Comparison of ENCODE assay signal across 8 cellular contexts in the genomic region with DNA sequence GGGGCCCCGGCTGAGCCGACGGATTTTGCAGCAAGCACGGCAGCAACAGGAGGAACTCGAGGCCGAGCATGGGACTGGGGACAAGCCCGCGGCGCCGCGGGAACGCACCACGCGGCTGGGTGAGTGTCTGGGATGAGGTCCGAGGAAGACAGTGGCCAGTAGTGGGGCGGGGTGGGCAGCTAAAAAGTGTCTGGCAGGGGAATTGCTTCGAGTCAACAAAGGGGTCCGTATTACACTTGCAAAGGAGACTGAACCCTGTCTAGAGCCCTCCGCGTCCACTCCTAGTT. TPM values are rescaled to one million over a fixed set of nuclear protein-coding genes. Genes with fewer than 3 reads are reported as not detected.
A peak's percentile ranks its signal among the peaks of the same experiment; 100 is the strongest.
DNase-seq lines count a peak whose midpoint lies in the region; ATAC-seq and TF ChIP-seq lines count a peak whose summit lies in the region.

No MANE protein-coding gene starts in this region.

- H3K27me3 ChIP-seq in hepatocyte (no peaks in the 10 kb centered on the region), spleen (replicated peaks in 1 of 7) (no peaks in the 10 kb centered on the region)

- WGBS in hepatocyte (ENCODE audit: low lambda C conversion rate, missing lambda C conversion rate): under 1% methylated on average over 19 of the region's 20 CpGs
- WGBS in spleen, 5 donors: 0 to 1% (median 0%) methylated on average over 20 of the region's 20 CpGs

- peaks cover 82% of the 10 kb centered on the region for H3K79me2 ChIP-seq in hepatocyte

- CTCF ChIA-PET in activated CD8-positive, alpha-beta T cell treated with anti-CD3 and anti-CD28 coated beads for 36 hours (lab: Charles Lee): interaction anchor here (0.8 to 6.0 kb wide), 26 partner anchors 9 to 293 kb away, joined by 3 to 119 read pairs (median 6); a partner anchor contains a TSS

- peak overlapping the region; percentile 57 for H2AFZ ChIP-seq in hepatocyte

- H4K20me1 ChIP-seq in hepatocyte (ENCODE audit: insufficient read depth, poor library complexity, severe bottlenecking): no peaks in the 10 kb centered on the region

- POLR2A ChIA-PET in activated CD8-positive, alpha-beta T cell treated with anti-CD3 and anti-CD28 coated beads for 36 hours (lab: Charles Lee): interaction anchor here (0.7 to 3.7 kb wide), 16 partner anchors 8 to 137 kb away, joined by 3 to 22 read pairs (median 8); a partner anchor contains a TSS

- H3K36me3 ChIP-seq in hepatocyte (replicated peaks; ENCODE audit: insufficient read depth, low read depth) (no peaks in the 10 kb centered on the region), spleen (peaks cover 0 to 31% (median 6%) of the 10 kb centered on the region in 6 donors)

- peaks cover 20% of the 10 kb centered on the region for H3K4me1 ChIP-seq in hepatocyte (ENCODE audit: insufficient read depth)
- peaks cover 25 to 83% (median 49%) of the 10 kb centered on the region in 6 donors for H3K4me1 ChIP-seq in spleen

- peak overlapping the region; percentile 47 for H3K4me3 ChIP-seq in hepatocyte
- peak overlapping the region; percentile 60 to 89 (median 81) for H3K4me3 ChIP-seq in spleen

- H3K9me3 ChIP-seq in hepatocyte (ENCODE audit: low read depth): no peaks in the 10 kb centered on the region
- no peaks in the 10 kb centered on the region for H3K9me3 ChIP-seq in spleen

- no peak for TF ChIP-seq POLR2A in spleen (IDR thresholded peaks at IDR 0.05)

- DNase-seq in COLO668 (lab: John Stamatoyannopoulos, UW; ENCODE audit: unreplicated experiment): peak; percentile 31
- peak; percentile 20 for DNase-seq in activated CD8-positive, alpha-beta T cell treated with anti-CD3 and anti-CD28 coated beads for 36 hours
- no peak for DNase-seq in hepatocyte (ENCODE audit: low spot score)
- no peak for DNase-seq in spleen
- DNase-seq in cerebellum (ENCODE audit: low spot score): no peak
- no peak for DNase-seq in dermis blood vessel endothelial cell

- no peaks in the 10 kb centered on the region for H3K9me3 Mint-ChIP-seq in activated CD8-positive, alpha-beta T cell treated with anti-CD3 and anti-CD28 coated beads for 36 hours

- peak overlapping the region; percentile 93 for H3K4me3 Mint-ChIP-seq in activated CD8-positive, alpha-beta T cell treated with anti-CD3 and anti-CD28 coated beads for 36 hours

- ATAC-seq in HG02943 (IDR thresholded peaks at IDR 0.05; ENCODE audit: low read depth, unreplicated experiment) (peak; percentile 6), GM21447 (IDR thresholded peaks at IDR 0.05; ENCODE audit: unreplicated experiment) (no peak)
- ATAC-seq in activated CD8-positive, alpha-beta T cell treated with anti-CD3 and anti-CD28 coated beads for 36 hours: no peak

- H3K4me2 ChIP-seq in hepatocyte: peak overlapping the region; percentile 91

- H3K4me1 Mint-ChIP-seq in activated CD8-positive, alpha-beta T cell treated with anti-CD3 and anti-CD28 coated beads for 36 hours (ENCODE audit: low read depth): peaks cover 48% of the 10 kb centered on the region

- peak overlapping the region; percentile 99 for H3K27ac Mint-ChIP-seq in activated CD8-positive, alpha-beta T cell treated with anti-CD3 and anti-CD28 coated beads for 36 hours

- intact Hi-C loops in activated CD8-positive, alpha-beta T cell treated with anti-CD3 and anti-CD28 coated beads for 36 hours (cut with micrococcal nuclease): loop anchor here (5.0 to 10.0 kb wide), 3 partner anchors 121 to 293 kb away; a partner anchor contains a TSS
- intact Hi-C loops in spleen (cut with DNase I; ENCODE audit: low total_unique reads): no loop called here

- H3K9me2 ChIP-seq in hepatocyte (replicated peaks; ENCODE audit: insufficient read depth): no peaks in the 10 kb centered on the region

- peaks cover 38% of the 10 kb centered on the region for H3K36me3 Mint-ChIP-seq in activated CD8-positive, alpha-beta T cell treated with anti-CD3 and anti-CD28 coated beads for 36 hours (ENCODE audit: low read depth)

- TF ChIP-seq CTCF in activated CD8-positive, alpha-beta T cell treated with anti-CD3 and anti-CD28 coated beads for 36 hours (IDR thresholded peaks at IDR 0.05): no peak
- TF ChIP-seq CTCF in hepatocyte (IDR thresholded peaks at IDR 0.05; ENCODE audit: poor library complexity) (no peak), spleen (IDR thresholded peaks at IDR 0.05 in 8 of 11, conservative IDR thresholded peaks at IDR 0.05 in 3 of 11) (no peak)

- H3K27ac ChIP-seq in hepatocyte (peak overlapping the region; percentile 97), spleen (peak overlapping the region; percentile 93 to 100 (median 98))

- H3K27me3 Mint-ChIP-seq in activated CD8-positive, alpha-beta T cell treated with anti-CD3 and anti-CD28 coated beads for 36 hours: no peaks in the 10 kb centered on the region

RNA-seq across cellular contexts. Expression of a gene that starts 0.4 kb away (rescaled TPM):
- total RNA-seq in activated CD8-positive, alpha-beta T cell treated with anti-CD3 and anti-CD28 coated beads for 36 hours: 10 to 100 TPM; 56.4 to 59.5 TPM
- total RNA-seq in hepatocyte: 13.9 and 20.7 TPM in 2 replicates
- 16.6 and 28.5 TPM in 2 replicates for polyA plus RNA-seq in hepatocyte
- 10 to 100 TPM in 4 of 7 donors, 1 to 10 TPM in 3; 5.9 to 19.7 (median 11.3) TPM for total RNA-seq in spleen
- polyA plus RNA-seq in spleen: 10 to 100 TPM in 1 of 3 donors, 1 to 10 TPM in 2; 7.6 to 11.5 (median 8.8) TPM
- total RNA-seq in cerebellum: 10.3 TPM
- 15.8 and 22.1 TPM in 2 replicates for total RNA-seq in dermis blood vessel endothelial cell

RNA-seq across cellular contexts. Expression of a gene that starts 0.7 kb away (rescaled TPM):
- total RNA-seq in activated CD8-positive, alpha-beta T cell treated with anti-CD3 and anti-CD28 coated beads for 36 hours: 10 to 100 TPM; 23.4 to 28.0 TPM
- total RNA-seq in hepatocyte: 18.1 and 19.2 TPM in 2 replicates
- polyA plus RNA-seq in hepatocyte: 18.1 and 19.8 TPM in 2 replicates
- 10 to 100 TPM; 11.3 to 21.5 (median 15.9) TPM for total RNA-seq in spleen
- 1 to 10 TPM; 5.3 to 8.6 (median 6.4) TPM for polyA plus RNA-seq in spleen
- total RNA-seq in cerebellum: 17.6 TPM
- total RNA-seq in dermis blood vessel endothelial cell: 36.5 and 47.5 TPM in 2 replicates

RNA-seq across cellular contexts. Expression of a gene that starts 20.0 kb away (rescaled TPM):
- 100 to 1,000 TPM; 457 to 459 TPM for total RNA-seq in activated CD8-positive, alpha-beta T cell treated with anti-CD3 and anti-CD28 coated beads for 36 hours
- total RNA-seq in hepatocyte: 79.3 and 96.8 TPM in 2 replicates
- 134 and 141 TPM in 2 replicates for polyA plus RNA-seq in hepatocyte
- total RNA-seq in spleen: 100 to 1,000 TPM; 124 to 531 (median 334) TPM
- 100 to 1,000 TPM; 115 to 209 (median 202) TPM for polyA plus RNA-seq in spleen
- 15.5 TPM for total RNA-seq in cerebellum
- 59.1 and 60.1 TPM in 2 replicates for total RNA-seq in dermis blood vessel endothelial cell

RNA-seq across cellular contexts. Expression of a gene that starts 26.5 kb away (rescaled TPM):
- 1 to 10 TPM; 5.7 to 5.9 TPM for total RNA-seq in activated CD8-positive, alpha-beta T cell treated with anti-CD3 and anti-CD28 coated beads for 36 hours
- total RNA-seq in hepatocyte (2.2 and 2.4 TPM in 2 replicates), spleen (1 to 10 TPM; 2.9 to 6.8 (median 4.7) TPM), cerebellum (18.5 TPM), dermis blood vessel endothelial cell (2.9 and 3.1 TPM in 2 replicates)
- polyA plus RNA-seq in hepatocyte (1.0 and 3.0 TPM in 2 replicates), spleen (under 1 TPM; 0.35 to 0.83 (median 0.46) TPM)

Comparison
In these comparisons a context has a peak if more than half of its experiments do, and no peak if none do; other contexts are left out.
1. DNase-seq: peak in COLO668 (single experiment) and activated CD8-positive, alpha-beta T cell treated with anti-CD3 and anti-CD28 coated beads for 36 hours (single experiment); none in hepatocyte (single experiment), spleen (single experiment), cerebellum (single experiment) and dermis blood vessel endothelial cell (single experiment).